8 cellular contexts compared by ENCODE assay signal in genomic region chr1:22142315-22143064, GRCh38. TPM values are rescaled to one million over a fixed set of nuclear protein-coding genes. Genes with fewer than 3 reads are reported as not detected.
DNase-seq lines count a peak whose midpoint lies in the region; ATAC-seq, FAIRE-seq and TF ChIP-seq lines count a peak whose summit lies in the region.

No MANE protein-coding gene starts in this region.

- H3K9me3 ChIP-seq in right atrium auricular region, result no peaks in the 10 kb centered on the region

- H3K4me3 ChIP-seq in AG09309 (ENCODE audit: control insufficient read depth, low read depth, low read length) (peak overlapping the region; percentile 1; the same call in 1 of the 2 replicates), right atrium auricular region (peak overlapping the region; percentile 35 to 55)

- H3K9me3 Mint-ChIP-seq in activated CD8-positive, alpha-beta T cell treated with anti-CD3 and anti-CD28 coated beads, Interleukin-2, amount 10 ng/mL, durations not matched to agents 7 days and 5 days (ENCODE audit: insufficient read depth), result no peaks in the 10 kb centered on the region

- no peaks in the 10 kb centered on the region for H3K27me3 ChIP-seq in right atrium auricular region

- FAIRE-seq in H54 (lab: Jason Lieb, UNC), result no peak

- CTCF ChIA-PET in activated CD8-positive, alpha-beta T cell treated with anti-CD3 and anti-CD28 coated beads, Interleukin-2, amount 10 ng/mL, durations not matched to agents 7 days and 5 days (lab: Charles Lee), result interaction anchor here (1.0 to 2.6 kb wide), 2 partner anchors 11 to 37 kb away, joined by 3 to 9 read pairs; no protein-coding TSS in a partner anchor

- ATAC-seq in activated CD8-positive, alpha-beta T cell treated with anti-CD3 and anti-CD28 coated beads, Interleukin-2, amount 10 ng/mL, durations not matched to agents 7 days and 5 days, result peak; percentile 48
- ATAC-seq in sciatic nerve (peak; percentile 63), HG03520 (IDR thresholded peaks at IDR 0.05; ENCODE audit: unreplicated experiment) (no peak), GM18505 (IDR thresholded peaks at IDR 0.05; ENCODE audit: unreplicated experiment) (no peak)

- peaks cover 6% of the 10 kb centered on the region for H3K4me1 Mint-ChIP-seq in activated CD8-positive, alpha-beta T cell treated with anti-CD3 and anti-CD28 coated beads, Interleukin-2, amount 10 ng/mL, durations not matched to agents 7 days and 5 days (ENCODE audit: low read depth)

- no peak overlapping the region for H3K27ac ChIP-seq in right atrium auricular region

- TF ChIP-seq POLR2A in H54 (IDR thresholded peaks at IDR 0.05; ENCODE audit: low read depth, low read length), result no peak
- TF ChIP-seq POLR2A in GM18505 (IDR thresholded peaks at IDR 0.05; ENCODE audit: borderline replicate concordance, extremely low read depth, insufficient read depth, insufficient read length), result no peak

- H3K4me1 ChIP-seq in right atrium auricular region, result peaks cover 0 to 17% of the 10 kb centered on the region in 2 donors

- no peak for TF ChIP-seq CTCF in AG09309 (IDR thresholded peaks at IDR 0.05; ENCODE audit: control insufficient read depth, insufficient read depth, low read depth, low read length, missing control alignments)
- TF ChIP-seq CTCF in right atrium auricular region (IDR thresholded peaks at IDR 0.05), result no peak

- H3K4me3 Mint-ChIP-seq in activated CD8-positive, alpha-beta T cell treated with anti-CD3 and anti-CD28 coated beads, Interleukin-2, amount 10 ng/mL, durations not matched to agents 7 days and 5 days, result no peak overlapping the region

- DNase-seq in AG09309 (ENCODE audit: low read depth) (no peak), H54 (ENCODE audit: insufficient read length, low spot score) (peak; percentile 36), right atrium auricular region (ENCODE audit: low spot score) (no peak), sciatic nerve (ENCODE audit: low spot score) (no peak), NOMO-1 treated with DMSO at 0.1 percent for 48 hours (lab: John Stamatoyannopoulos, UW; ENCODE audit: unreplicated experiment) (no peak)
- no peak for DNase-seq in activated CD8-positive, alpha-beta T cell treated with anti-CD3 and anti-CD28 coated beads, Interleukin-2, amount 10 ng/mL, durations not matched to agents 7 days and 5 days

- intact Hi-C loops in sciatic nerve (cut with DNase I), result no loop called here

- POLR2A ChIA-PET in activated CD8-positive, alpha-beta T cell treated with anti-CD3 and anti-CD28 coated beads, Interleukin-2, amount 10 ng/mL, durations not matched to agents 7 days and 5 days (lab: Charles Lee), result no interaction called here

- H3K36me3 Mint-ChIP-seq in activated CD8-positive, alpha-beta T cell treated with anti-CD3 and anti-CD28 coated beads, Interleukin-2, amount 10 ng/mL, durations not matched to agents 7 days and 5 days (ENCODE audit: low read depth), result no peaks in the 10 kb centered on the region

- no peaks in the 10 kb centered on the region for H3K36me3 ChIP-seq in right atrium auricular region

- H3K27ac Mint-ChIP-seq in activated CD8-positive, alpha-beta T cell treated with anti-CD3 and anti-CD28 coated beads, Interleukin-2, amount 10 ng/mL, durations not matched to agents 7 days and 5 days, result no peak overlapping the region

- peaks cover 53% of the 10 kb centered on the region for H3K27me3 Mint-ChIP-seq in activated CD8-positive, alpha-beta T cell treated with anti-CD3 and anti-CD28 coated beads, Interleukin-2, amount 10 ng/mL, durations not matched to agents 7 days and 5 days (ENCODE audit: low read depth)

RNA-seq across cellular contexts. Expression of gene WNT4, which starts 0.4 kb away (rescaled TPM):
- not detected for total RNA-seq in activated CD8-positive, alpha-beta T cell treated with anti-CD3 and anti-CD28 coated beads, Interleukin-2, amount 10 ng/mL, durations not matched to agents 7 days and 5 days
- total RNA-seq in right atrium auricular region, result under 1 TPM in 1 of 2 donors, not detected in 1; 0.16 TPM
- total RNA-seq in sciatic nerve, result 0.22 TPM

Comparison
In these comparisons a context has a peak if more than half of its experiments do, and no peak if none do; other contexts are left out.
1. ATAC-seq: peak in activated CD8-positive, alpha-beta T cell treated with anti-CD3 and anti-CD28 coated beads, Interleukin-2, amount 10 ng/mL, durations not matched to agents 7 days and 5 days (single experiment) and sciatic nerve (single experiment); none in HG03520 (single experiment) and GM18505 (single experiment).